Comparison of ENCODE assay signal across 8 cellular contexts in the genomic region with DNA sequence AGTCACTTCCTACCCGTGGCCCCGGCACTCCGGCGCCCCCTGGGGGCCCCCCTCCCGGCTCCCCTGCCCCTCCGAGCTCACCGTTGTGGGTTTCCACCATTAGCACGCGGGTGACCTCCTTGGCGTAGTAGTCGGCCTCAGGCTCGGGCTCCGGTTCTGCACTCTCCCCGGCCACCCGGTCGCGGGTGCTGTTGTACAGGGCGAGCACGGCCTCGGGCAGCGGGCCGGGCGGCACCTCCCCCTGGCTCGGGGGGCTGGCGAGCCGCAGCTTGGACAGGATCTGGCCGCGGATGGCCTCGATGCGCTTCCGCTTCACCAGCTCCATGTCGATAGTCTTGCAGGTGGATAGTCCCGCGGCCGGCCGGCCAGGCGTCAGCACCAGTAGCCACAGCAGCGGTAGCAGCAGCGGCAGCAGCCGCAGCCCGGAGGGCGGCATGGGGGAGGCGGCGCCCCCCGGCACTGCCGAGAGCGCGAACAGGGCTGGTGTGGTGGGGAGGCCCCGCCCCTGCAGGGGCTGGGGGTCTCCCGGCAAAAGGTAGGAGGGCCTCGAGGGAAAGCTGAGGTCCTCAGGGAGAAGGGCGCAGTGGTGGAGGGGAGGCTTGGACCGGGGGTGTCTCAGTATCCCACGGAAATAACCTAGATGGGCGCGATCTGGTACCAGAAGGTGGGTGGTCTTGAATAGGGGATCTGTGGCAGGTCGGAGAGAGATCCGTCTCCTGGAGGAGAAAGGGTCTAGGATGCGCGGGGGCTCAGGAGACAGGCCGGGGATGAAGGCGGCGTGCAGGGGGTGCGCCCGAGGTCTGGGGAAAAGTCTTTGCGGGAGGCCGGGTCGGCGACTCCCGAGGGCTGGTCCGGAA. TPM values are rescaled to one million over a fixed set of nuclear protein-coding genes. Genes with fewer than 3 reads are reported as not detected.
DNase-seq lines count a peak whose midpoint lies in the region; ATAC-seq, FAIRE-seq and TF ChIP-seq lines count a peak whose summit lies in the region.

No MANE protein-coding gene starts in this region.

- H3K4me3 ChIP-seq in GM06990 (replicated peaks; ENCODE audit: low read depth, low read length) (peak overlapping the region; percentile 94), HepG2 (replicated peaks in 1 of 3; ENCODE audit: insufficient read depth in 1 of 3, low read depth in 2 of 3, low read length in 3 of 3) (peak overlapping the region; percentile 90 to 95 (median 95))

- H3K4me2 ChIP-seq in HepG2 (ENCODE audit: low read depth, low read length): peak overlapping the region; percentile 80

- H2AFZ ChIP-seq in HepG2 (ENCODE audit: low read length): no peak overlapping the region

- WGBS in HepG2 (ENCODE audit: low lambda C conversion rate): 1% methylated on average over 39 of the region's 71 CpGs

- H3K36me3 ChIP-seq in GM06990 (ENCODE audit: control insufficient read depth, insufficient read depth, low read length) (peaks cover 6% of the 10 kb centered on the region), HepG2 (replicated peaks in 1 of 2; ENCODE audit: control insufficient read depth in 1 of 2, insufficient read depth in 2 of 2, low read length in 2 of 2) (peaks cover 6 to 10% of the 10 kb centered on the region in 2 experiments; a peak in 2 of 5 replicates)

- TF ChIP-seq RAD21 in HepG2 (CRISPR knock-in tag; IDR thresholded peaks at IDR 0.05): no peak

- no peaks in the 10 kb centered on the region for H3K9me3 ChIP-seq in HepG2 (ENCODE audit: low read length)

- peak; percentile 67 for ATAC-seq in HepG2
- no peak for ATAC-seq in HG03175 (IDR thresholded peaks at IDR 0.05; ENCODE audit: unreplicated experiment)
- no peak for ATAC-seq in GM18868 (IDR thresholded peaks at IDR 0.05; ENCODE audit: unreplicated experiment)

- TF ChIP-seq EP300 in HepG2 (IDR thresholded peaks at IDR 0.05; ENCODE audit: low read depth in 2 of 2, low read length in 2 of 2): no peak
- TF ChIP-seq EP300 in HepG2 (CRISPR knock-in tag; IDR thresholded peaks at IDR 0.05; ENCODE audit: borderline replicate concordance): no peak

- peaks cover 29% of the 10 kb centered on the region for H3K79me2 ChIP-seq in HepG2 (ENCODE audit: insufficient read depth, low read length)

- peak; percentile 93 for TF ChIP-seq CTCF in GM06990 (IDR thresholded peaks at IDR 0.05; ENCODE audit: insufficient read depth, low read length, poor library complexity, severe bottlenecking)
- TF ChIP-seq CTCF in HepG2 (CRISPR knock-in tag; IDR thresholded peaks at IDR 0.05): peak; percentile 77

- in situ Hi-C loops in HepG2 (cut with HindIII; ENCODE audit: extremely low pct_ligation_motif_present, low pct_unique_long_range_greater_than_20kb): loop anchor here (5.0 kb wide), 1 partner anchor 41 kb away; the partner anchor contains the start of gene CCDC97

- H3K27ac ChIP-seq in cingulate gyrus (ENCODE audit: low read depth, low read length) (peak overlapping the region; percentile 39), HepG2 (ENCODE audit: extremely low read length, insufficient read depth, low read length) (peak overlapping the region; percentile 60)

- CTCF ChIA-PET in HepG2 (lab: Yijun Ruan, JAX; ENCODE audit: low intra/inter-chr PET ratio, low total read pairs): interaction anchor here (1.4 to 2.3 kb wide), 2 partner anchors 31 to 44 kb away, joined by 6 to 12 read pairs; no protein-coding TSS in a partner anchor

- no peak for FAIRE-seq in HepG2 (lab: Jason Lieb, UNC)

- TF ChIP-seq POLR2A in HepG2 (IDR thresholded peaks at IDR 0.05; ENCODE audit: insufficient read depth in 1 of 2, low read depth in 2 of 2, low read length in 2 of 2): peak in 1 of 2 experiments; percentile 54; a peak in 2 of 4 replicates

- peaks cover 32% of the 10 kb centered on the region for H3K4me1 ChIP-seq in HepG2 (ENCODE audit: insufficient read depth, low read length)

- DNase-seq in GM06990 (ENCODE audit: extremely low read depth, insufficient read length) (peak; percentile 88), LHCN-M2 (ENCODE audit: low read depth) (peak; percentile 46), HepG2 (ENCODE audit: low spot score) (peak; percentile 54)
- DNase-seq in activated CD4-positive, CD25-positive, alpha-beta regulatory T cell treated with anti-CD3 and anti-CD28 coated beads, Interleukin-2, amount 50 U/mL, for 16 hours (ENCODE audit: low read depth, low spot score): peak; percentile 70
- peak in 2 of 3 donors; percentile 63 to 77 for DNase-seq in stimulated activated CD4-positive, alpha-beta T cell treated with anti-CD3 and anti-CD28 coated beads, TNF-alpha, amount 100 ng/mL, for 1 hour (ENCODE audit: low read depth in 3 of 3, low spot score in 1 of 3)

- H3K9ac ChIP-seq in HepG2 (ENCODE audit: insufficient read depth, low read depth, low read length): peak overlapping the region; percentile 82

- no TSS peak for BruUV-seq in HepG2 (replicated peaks; lab: Mats Ljungman, UMichigan)

- POLR2A ChIA-PET in HepG2 (lab: Yijun Ruan, JAX): interaction anchor here (1.1 to 3.1 kb wide), 11 partner anchors 11 to 127 kb away, joined by 3 to 73 read pairs (median 8); partner anchors contain the start of genes B3GNT8, B9D2, CCDC97 and DMAC2

- H4K20me1 ChIP-seq in HepG2 (ENCODE audit: insufficient read depth, low read length): peaks cover 12% of the 10 kb centered on the region; the same call in 1 of the 2 replicates

- intact Hi-C loops in HepG2 (cut with micrococcal nuclease; ENCODE audit: unreplicated experiment): loop anchor here (1.0 to 2.0 kb wide), 2 partner anchors 12 to 28 kb away; no protein-coding TSS in a partner anchor

- H3K27me3 ChIP-seq in GM06990 (replicated peaks; ENCODE audit: control insufficient read depth, insufficient read depth, low read length) (no peaks in the 10 kb centered on the region), HepG2 (ENCODE audit: control insufficient read depth in 1 of 2, insufficient read depth in 2 of 2, low read length in 2 of 2) (no peaks in the 10 kb centered on the region; a peak in 1 of 5 replicates)

RNA-seq across cellular contexts. Expression of gene TGFB1, which starts 0.9 kb away (rescaled TPM):
- 11.6 and 11.7 TPM in 2 replicates for total RNA-seq in LHCN-M2 (2014; rRNA removed)
- polyA plus RNA-seq in LHCN-M2 (2012): 36.1 TPM
- total RNA-seq in HepG2 (2016; rRNA removed; fragmentation: Illumina TruSeq; extraction: Trizol): 2.7 and 4.1 TPM in 2 replicates
- 6.2 and 9.0 TPM in 2 replicates for total RNA-seq in HepG2 (2016; cell fraction: cytosol; rRNA removed; fragmentation: Illumina TruSeq; extraction: Trizol; ENCODE audit: low read depth)
- total RNA-seq in HepG2 (2016; cell fraction: insoluble cytoplasmic fraction; rRNA removed; fragmentation: Illumina TruSeq; extraction: Trizol): 2.2 and 3.6 TPM in 2 replicates
- 12.7 and 14.7 TPM in 2 replicates for total RNA-seq in HepG2 (2016; cell fraction: membrane; rRNA removed; fragmentation: Illumina TruSeq; extraction: Trizol)
- total RNA-seq in HepG2 (2016; cell fraction: nucleus; rRNA removed; fragmentation: Illumina TruSeq; extraction: Trizol): 3.0 and 7.5 TPM in 2 replicates
- 5.4 and 6.2 TPM in 2 replicates for polyA plus RNA-seq in HepG2 (2011; rRNA removed)
- polyA plus RNA-seq in HepG2 (2011; cell fraction: cytosol; rRNA removed): 4.9 and 6.6 TPM in 2 replicates
- 24.0 and 30.3 TPM in 2 replicates for polyA plus RNA-seq in HepG2 (2011; cell fraction: nucleus; rRNA removed)
- polyA plus RNA-seq in HepG2 (2012): 27.5 and 39.6 TPM in 2 replicates
- polyA plus RNA-seq in HepG2 (2016; cell fraction: cytosol; fragmentation: Illumina TruSeq; extraction: Trizol; ENCODE audit: low read depth): 35.9 and 36.5 TPM in 2 replicates
- 13.3 and 16.4 TPM in 2 replicates for polyA plus RNA-seq in HepG2 (2016; cell fraction: insoluble cytoplasmic fraction; fragmentation: Illumina TruSeq; extraction: Trizol; ENCODE audit: low read depth)
- polyA plus RNA-seq in HepG2 (2016; cell fraction: membrane; fragmentation: Illumina TruSeq; extraction: Trizol; ENCODE audit: low read depth): 49.5 and 52.5 TPM in 2 replicates
- 30.3 and 32.9 TPM in 2 replicates for polyA plus RNA-seq in HepG2 (2016; cell fraction: nucleus; fragmentation: Illumina TruSeq; extraction: Trizol; ENCODE audit: insufficient read depth, low read depth)
- polyA minus RNA-seq in HepG2 (2011; rRNA and poly(A)+ RNA removed; ENCODE audit: low replicate concordance): 5.5 and 10.7 TPM in 2 replicates
- polyA minus RNA-seq in HepG2 (2011; cell fraction: cytosol; rRNA and poly(A)+ RNA removed): 17.6 and 20.2 TPM in 2 replicates
- 6.1 and 7.5 TPM in 2 replicates for polyA minus RNA-seq in HepG2 (2011; cell fraction: nucleus; rRNA and poly(A)+ RNA removed)

RNA-seq across cellular contexts. Expression of gene B9D2, which starts 11.1 kb away (rescaled TPM):
- 3.7 and 5.3 TPM in 2 replicates for total RNA-seq in LHCN-M2 (2014; rRNA removed)
- polyA plus RNA-seq in LHCN-M2 (2012): 8.8 TPM
- 4.4 and 5.3 TPM in 2 replicates for total RNA-seq in HepG2 (2016; rRNA removed; fragmentation: Illumina TruSeq; extraction: Trizol)
- total RNA-seq in HepG2 (2016; cell fraction: cytosol; rRNA removed; fragmentation: Illumina TruSeq; extraction: Trizol; ENCODE audit: low read depth): 1.6 and 2.5 TPM in 2 replicates
- 4.5 and 4.8 TPM in 2 replicates for total RNA-seq in HepG2 (2016; cell fraction: insoluble cytoplasmic fraction; rRNA removed; fragmentation: Illumina TruSeq; extraction: Trizol)
- 3.0 and 4.0 TPM in 2 replicates for total RNA-seq in HepG2 (2016; cell fraction: membrane; rRNA removed; fragmentation: Illumina TruSeq; extraction: Trizol)
- total RNA-seq in HepG2 (2016; cell fraction: nucleus; rRNA removed; fragmentation: Illumina TruSeq; extraction: Trizol): 2.3 and 2.6 TPM in 2 replicates
- 2.9 and 3.1 TPM in 2 replicates for polyA plus RNA-seq in HepG2 (2011; rRNA removed)
- polyA plus RNA-seq in HepG2 (2011; cell fraction: cytosol; rRNA removed): 2.1 and 3.5 TPM in 2 replicates
- 2.3 and 2.4 TPM in 2 replicates for polyA plus RNA-seq in HepG2 (2011; cell fraction: nucleus; rRNA removed)
- 1.1 and 1.5 TPM in 2 replicates for polyA plus RNA-seq in HepG2 (2012)
- polyA plus RNA-seq in HepG2 (2016; cell fraction: cytosol; fragmentation: Illumina TruSeq; extraction: Trizol; ENCODE audit: low read depth): 1.9 TPM in 2 replicates
- polyA plus RNA-seq in HepG2 (2016; cell fraction: insoluble cytoplasmic fraction; fragmentation: Illumina TruSeq; extraction: Trizol; ENCODE audit: low read depth): 3.4 and 4.7 TPM in 2 replicates
- polyA plus RNA-seq in HepG2 (2016; cell fraction: membrane; fragmentation: Illumina TruSeq; extraction: Trizol; ENCODE audit: low read depth): 2.7 and 3.1 TPM in 2 replicates
- polyA plus RNA-seq in HepG2 (2016; cell fraction: nucleus; fragmentation: Illumina TruSeq; extraction: Trizol; ENCODE audit: insufficient read depth, low read depth): 3.4 and 5.8 TPM in 2 replicates
- polyA minus RNA-seq in HepG2 (2011; rRNA and poly(A)+ RNA removed; ENCODE audit: low replicate concordance): 2.0 and 4.3 TPM in 2 replicates
- polyA minus RNA-seq in HepG2 (2011; cell fraction: cytosol; rRNA and poly(A)+ RNA removed): 1.2 and 1.5 TPM in 2 replicates
- 0.90 and 2.5 TPM in 2 replicates for polyA minus RNA-seq in HepG2 (2011; cell fraction: nucleus; rRNA and poly(A)+ RNA removed)

RNA-seq across cellular contexts. Expression of gene TMEM91, which starts 23.5 kb away (rescaled TPM):
- total RNA-seq in LHCN-M2 (2014; rRNA removed) (1.2 and 3.5 TPM in 2 replicates), HepG2 (2016; rRNA removed; fragmentation: Illumina TruSeq; extraction: Trizol) (6.3 and 8.4 TPM in 2 replicates)
- 1.3 TPM for polyA plus RNA-seq in LHCN-M2 (2012)
- total RNA-seq in HepG2 (2016; cell fraction: cytosol; rRNA removed; fragmentation: Illumina TruSeq; extraction: Trizol; ENCODE audit: low read depth): 4.9 and 6.5 TPM in 2 replicates
- total RNA-seq in HepG2 (2016; cell fraction: insoluble cytoplasmic fraction; rRNA removed; fragmentation: Illumina TruSeq; extraction: Trizol): 6.2 and 7.3 TPM in 2 replicates
- 3.9 and 4.6 TPM in 2 replicates for total RNA-seq in HepG2 (2016; cell fraction: membrane; rRNA removed; fragmentation: Illumina TruSeq; extraction: Trizol)
- 3.4 and 6.0 TPM in 2 replicates for total RNA-seq in HepG2 (2016; cell fraction: nucleus; rRNA removed; fragmentation: Illumina TruSeq; extraction: Trizol)
- polyA plus RNA-seq in HepG2 (2011; rRNA removed): 10.3 and 11.2 TPM in 2 replicates
- polyA plus RNA-seq in HepG2 (2011; cell fraction: cytosol; rRNA removed): 8.3 and 10.4 TPM in 2 replicates
- polyA plus RNA-seq in HepG2 (2011; cell fraction: nucleus; rRNA removed): 23.1 and 25.5 TPM in 2 replicates
- 7.9 and 10.2 TPM in 2 replicates for polyA plus RNA-seq in HepG2 (2012)
- polyA plus RNA-seq in HepG2 (2016; cell fraction: cytosol; fragmentation: Illumina TruSeq; extraction: Trizol; ENCODE audit: low read depth): 4.9 and 5.8 TPM in 2 replicates
- polyA plus RNA-seq in HepG2 (2016; cell fraction: insoluble cytoplasmic fraction; fragmentation: Illumina TruSeq; extraction: Trizol; ENCODE audit: low read depth): 5.7 and 7.2 TPM in 2 replicates
- 4.2 and 4.9 TPM in 2 replicates for polyA plus RNA-seq in HepG2 (2016; cell fraction: membrane; fragmentation: Illumina TruSeq; extraction: Trizol; ENCODE audit: low read depth)
- 9.5 and 11.5 TPM in 2 replicates for polyA plus RNA-seq in HepG2 (2016; cell fraction: nucleus; fragmentation: Illumina TruSeq; extraction: Trizol; ENCODE audit: insufficient read depth, low read depth)
- 2.0 and 33.3 TPM in 2 replicates for polyA minus RNA-seq in HepG2 (2011; rRNA and poly(A)+ RNA removed; ENCODE audit: low replicate concordance)
- 4.9 and 7.2 TPM in 2 replicates for polyA minus RNA-seq in HepG2 (2011; cell fraction: cytosol; rRNA and poly(A)+ RNA removed)
- polyA minus RNA-seq in HepG2 (2011; cell fraction: nucleus; rRNA and poly(A)+ RNA removed): 12.7 and 17.7 TPM in 2 replicates

RNA-seq across cellular contexts. Expression of gene CCDC97, which starts 42.9 kb away (rescaled TPM):
- total RNA-seq in LHCN-M2 (2014; rRNA removed): 10.2 and 15.3 TPM in 2 replicates
- 16.8 TPM for polyA plus RNA-seq in LHCN-M2 (2012)
- total RNA-seq in HepG2 (2016; rRNA removed; fragmentation: Illumina TruSeq; extraction: Trizol): 7.1 and 7.3 TPM in 2 replicates
- total RNA-seq in HepG2 (2016; cell fraction: cytosol; rRNA removed; fragmentation: Illumina TruSeq; extraction: Trizol; ENCODE audit: low read depth): 1.5 and 3.3 TPM in 2 replicates
- total RNA-seq in HepG2 (2016; cell fraction: insoluble cytoplasmic fraction; rRNA removed; fragmentation: Illumina TruSeq; extraction: Trizol): 6.7 and 7.8 TPM in 2 replicates
- total RNA-seq in HepG2 (2016; cell fraction: membrane; rRNA removed; fragmentation: Illumina TruSeq; extraction: Trizol): 4.3 and 5.8 TPM in 2 replicates
- 5.8 and 7.6 TPM in 2 replicates for total RNA-seq in HepG2 (2016; cell fraction: nucleus; rRNA removed; fragmentation: Illumina TruSeq; extraction: Trizol)
- 6.2 and 7.2 TPM in 2 replicates for polyA plus RNA-seq in HepG2 (2011; rRNA removed)
- 6.6 and 7.0 TPM in 2 replicates for polyA plus RNA-seq in HepG2 (2011; cell fraction: cytosol; rRNA removed)
- 10.5 and 12.4 TPM in 2 replicates for polyA plus RNA-seq in HepG2 (2011; cell fraction: nucleus; rRNA removed)
- 8.9 and 9.4 TPM in 2 replicates for polyA plus RNA-seq in HepG2 (2012)
- 1.4 and 1.9 TPM in 2 replicates for polyA plus RNA-seq in HepG2 (2016; cell fraction: cytosol; fragmentation: Illumina TruSeq; extraction: Trizol; ENCODE audit: low read depth)
- 10.6 and 15.1 TPM in 2 replicates for polyA plus RNA-seq in HepG2 (2016; cell fraction: insoluble cytoplasmic fraction; fragmentation: Illumina TruSeq; extraction: Trizol; ENCODE audit: low read depth)
- 4.3 and 5.1 TPM in 2 replicates for polyA plus RNA-seq in HepG2 (2016; cell fraction: membrane; fragmentation: Illumina TruSeq; extraction: Trizol; ENCODE audit: low read depth)
- 16.5 and 17.3 TPM in 2 replicates for polyA plus RNA-seq in HepG2 (2016; cell fraction: nucleus; fragmentation: Illumina TruSeq; extraction: Trizol; ENCODE audit: insufficient read depth, low read depth)
- polyA minus RNA-seq in HepG2 (2011; rRNA and poly(A)+ RNA removed; ENCODE audit: low replicate concordance): 11.3 and 18.0 TPM in 2 replicates
- polyA minus RNA-seq in HepG2 (2011; cell fraction: cytosol; rRNA and poly(A)+ RNA removed): 3.8 and 5.4 TPM in 2 replicates
- 9.4 and 9.9 TPM in 2 replicates for polyA minus RNA-seq in HepG2 (2011; cell fraction: nucleus; rRNA and poly(A)+ RNA removed)

RNA-seq across cellular contexts. Expression of gene EXOSC5, which starts 44.3 kb away (rescaled TPM):
- total RNA-seq in LHCN-M2 (2014; rRNA removed) (28.6 and 33.0 TPM in 2 replicates), HepG2 (2016; rRNA removed; fragmentation: Illumina TruSeq; extraction: Trizol) (23.6 and 24.1 TPM in 2 replicates)
- 15.4 TPM for polyA plus RNA-seq in LHCN-M2 (2012)
- total RNA-seq in HepG2 (2016; cell fraction: cytosol; rRNA removed; fragmentation: Illumina TruSeq; extraction: Trizol; ENCODE audit: low read depth): 7.1 TPM in 2 replicates
- total RNA-seq in HepG2 (2016; cell fraction: insoluble cytoplasmic fraction; rRNA removed; fragmentation: Illumina TruSeq; extraction: Trizol): 22.9 and 25.3 TPM in 2 replicates
- total RNA-seq in HepG2 (2016; cell fraction: membrane; rRNA removed; fragmentation: Illumina TruSeq; extraction: Trizol): 5.9 and 7.1 TPM in 2 replicates
- total RNA-seq in HepG2 (2016; cell fraction: nucleus; rRNA removed; fragmentation: Illumina TruSeq; extraction: Trizol): 11.1 and 12.5 TPM in 2 replicates
- polyA plus RNA-seq in HepG2 (2011; rRNA removed): 26.5 and 31.5 TPM in 2 replicates
- 28.1 and 37.8 TPM in 2 replicates for polyA plus RNA-seq in HepG2 (2011; cell fraction: cytosol; rRNA removed)
- 19.3 and 20.0 TPM in 2 replicates for polyA plus RNA-seq in HepG2 (2011; cell fraction: nucleus; rRNA removed)
- 19.0 and 33.9 TPM in 2 replicates for polyA plus RNA-seq in HepG2 (2012)
- 4.5 and 5.0 TPM in 2 replicates for polyA plus RNA-seq in HepG2 (2016; cell fraction: cytosol; fragmentation: Illumina TruSeq; extraction: Trizol; ENCODE audit: low read depth)
- polyA plus RNA-seq in HepG2 (2016; cell fraction: insoluble cytoplasmic fraction; fragmentation: Illumina TruSeq; extraction: Trizol; ENCODE audit: low read depth): 23.1 and 25.5 TPM in 2 replicates
- 3.8 and 5.4 TPM in 2 replicates for polyA plus RNA-seq in HepG2 (2016; cell fraction: membrane; fragmentation: Illumina TruSeq; extraction: Trizol; ENCODE audit: low read depth)
- polyA plus RNA-seq in HepG2 (2016; cell fraction: nucleus; fragmentation: Illumina TruSeq; extraction: Trizol; ENCODE audit: insufficient read depth, low read depth): 17.4 and 17.8 TPM in 2 replicates
- polyA minus RNA-seq in HepG2 (2011; rRNA and poly(A)+ RNA removed; ENCODE audit: low replicate concordance): 18.9 and 21.9 TPM in 2 replicates
- 11.7 and 13.1 TPM in 2 replicates for polyA minus RNA-seq in HepG2 (2011; cell fraction: cytosol; rRNA and poly(A)+ RNA removed)
- polyA minus RNA-seq in HepG2 (2011; cell fraction: nucleus; rRNA and poly(A)+ RNA removed): 7.5 and 9.0 TPM in 2 replicates
